Comparison of ENCODE assay signal across 8 cellular contexts in genomic region chr12:89353823-89354629, GRCh38. TPM values are rescaled to one million over a fixed set of nuclear protein-coding genes. Genes with fewer than 3 reads are reported as not detected.
DNase-seq lines count a peak whose midpoint lies in the region; ATAC-seq and TF ChIP-seq lines count a peak whose summit lies in the region.

No MANE protein-coding gene starts in this region.

- peak; percentile 87 for DNase-seq in ELR (ENCODE audit: low read depth)
- DNase-seq in HFFc6 = peak; percentile 62
- DNase-seq in NCI-H2227 (lab: John Stamatoyannopoulos, UW; ENCODE audit: unreplicated experiment) = peak; percentile 77
- DNase-seq in activated CD4-positive, alpha-beta T cell treated with anti-CD3 and anti-CD28 coated beads, Interleukin-2, amount 50 U/mL, for 4 hours = peak; percentile 44 to 56
- peak; percentile 78 to 91 for DNase-seq in lung microvascular endothelial cell (ENCODE audit: low read depth in 2 of 2)
- DNase-seq in stimulated activated CD4-positive, alpha-beta T cell treated with anti-CD3 and anti-CD28 coated beads, TNF-alpha, amount 100 ng/mL, for 24 hours (ENCODE audit: low read depth in 3 of 3) = peak; percentile 38 to 74 (median 43)

- no peaks in the 10 kb centered on the region for H3K27me3 ChIP-seq in duodenal mucosa (ENCODE audit: control insufficient read depth in 1 of 2, insufficient read depth in 2 of 2, low read length in 2 of 2)

- peaks cover 45% of the 10 kb centered on the region for H3K4me1 Mint-ChIP-seq in HFFc6 (ENCODE audit: low read depth)

- peaks cover 29 to 35% of the 10 kb centered on the region in 2 donors for H3K4me1 ChIP-seq in duodenal mucosa (ENCODE audit: control insufficient read depth in 1 of 2, insufficient read depth in 2 of 2, low read length in 2 of 2)

- peak overlapping the region; percentile 80 to 85 for H3K9ac ChIP-seq in duodenal mucosa (ENCODE audit: low read depth in 1 of 2, low read length in 2 of 2)

- H3K27ac Mint-ChIP-seq in HFFc6 = peak overlapping the region; percentile 95

- peak overlapping the region; percentile 96 for H3K4me3 Mint-ChIP-seq in HFFc6

- H3K36me3 ChIP-seq in duodenal mucosa (ENCODE audit: control insufficient read depth in 1 of 2, insufficient read depth in 2 of 2, low read length in 2 of 2) = peaks cover 2% of the 10 kb centered on the region in 2 donors

- peak overlapping the region; percentile 98 for H3K27ac ChIP-seq in duodenal mucosa (ENCODE audit: low read depth, low read length)

- peaks cover 11% of the 10 kb centered on the region for H3K9me3 Mint-ChIP-seq in HFFc6

- peaks cover 42% of the 10 kb centered on the region for H3K36me3 Mint-ChIP-seq in HFFc6 (ENCODE audit: low read depth)

- no peak for ATAC-seq in HG02678 (IDR thresholded peaks at IDR 0.05; ENCODE audit: unreplicated experiment)

- peak overlapping the region; percentile 94 to 96 for H3K4me3 ChIP-seq in duodenal mucosa (ENCODE audit: low read depth in 1 of 2, low read length in 2 of 2)

- H3K9me3 ChIP-seq in duodenal mucosa (ENCODE audit: control insufficient read depth in 1 of 2, low read length in 2 of 2) = no peaks in the 10 kb centered on the region

- TF ChIP-seq CTCF in HFFc6 (IDR thresholded peaks at IDR 0.05) = no peak

- peaks cover 16% of the 10 kb centered on the region for H3K27me3 Mint-ChIP-seq in HFFc6 (ENCODE audit: insufficient read depth)

RNA-seq across cellular contexts. Expression of gene DUSP6, which starts 1.7 kb away (rescaled TPM):
- total RNA-seq in HFFc6 (2021; fragmentation: NEBNext Ultra II Directional; extraction: Animal tissue kit (Norgen Biotek cat#: 25700)) = 10 to 100 TPM; 42.2 to 77.8 (median 46.2) TPM
- 237 and 293 TPM in 2 replicates for total RNA-seq in lung microvascular endothelial cell
